In the genomic region with DNA sequence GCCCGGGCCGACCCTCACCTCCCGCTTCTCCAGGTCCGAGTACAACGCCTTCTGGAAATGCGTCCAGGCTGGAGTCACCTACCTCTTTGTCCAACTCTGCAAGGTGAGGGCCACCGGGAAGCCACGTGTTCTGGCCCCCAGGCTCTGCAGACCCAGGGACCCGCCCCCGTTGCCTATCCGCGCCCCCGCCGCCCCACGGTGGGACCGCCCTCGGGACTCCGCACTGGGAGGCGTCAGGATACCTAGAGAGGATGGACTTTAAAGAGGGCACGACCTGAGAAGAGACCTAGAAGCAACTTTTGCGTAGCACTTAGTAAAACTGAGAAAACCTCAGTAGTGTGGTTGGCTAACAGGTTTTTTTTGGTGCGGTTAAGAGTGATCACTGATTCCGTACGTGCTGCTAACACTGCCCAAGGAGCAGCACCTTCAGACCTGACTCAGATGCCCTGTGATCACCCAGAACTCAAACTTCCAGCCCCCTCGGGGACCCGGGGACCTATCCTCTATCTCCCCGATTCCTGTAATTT, we compare ENCODE assay signal across 1 cellular context.
TF ChIP-seq lines count a peak whose summit lies in the region.

No MANE protein-coding gene starts in this region.

TF ChIP-seq in K562, 482 proteins besides CTCF, POLR2A, EP300 and RAD21 (continued from another document):
- TF ChIP-seq CHD7 (IDR thresholded peaks at IDR 0.05; ENCODE audit: low read depth, low read length) (no peak), MYC (IDR thresholded peaks at IDR 0.05; ENCODE audit: low read depth, low read length) (no peak), MYC (CRISPR knock-in tag; IDR thresholded peaks at IDR 0.05; ENCODE audit: borderline replicate concordance, low read depth) (0 out of 2 replicates have a peak, but pooled peaks have one; percentile 20), EGR1 (conservative IDR thresholded peaks at IDR 0.05) (peak; percentile 76), HDAC1 (IDR thresholded peaks at IDR 0.05) (no peak; a peak in 1 of 4 replicates), TCFL5 (CRISPR knock-in tag; conservative IDR thresholded peaks at IDR 0.05) (no peak), AFF1 (IDR thresholded peaks at IDR 0.05; ENCODE audit: low read depth in 1 of 2, partially characterized antibody in 2 of 2) (no peak), ZNF12 (CRISPR knock-in tag; IDR thresholded peaks at IDR 0.05) (no peak)
- TF ChIP-seq, protein P1, sequence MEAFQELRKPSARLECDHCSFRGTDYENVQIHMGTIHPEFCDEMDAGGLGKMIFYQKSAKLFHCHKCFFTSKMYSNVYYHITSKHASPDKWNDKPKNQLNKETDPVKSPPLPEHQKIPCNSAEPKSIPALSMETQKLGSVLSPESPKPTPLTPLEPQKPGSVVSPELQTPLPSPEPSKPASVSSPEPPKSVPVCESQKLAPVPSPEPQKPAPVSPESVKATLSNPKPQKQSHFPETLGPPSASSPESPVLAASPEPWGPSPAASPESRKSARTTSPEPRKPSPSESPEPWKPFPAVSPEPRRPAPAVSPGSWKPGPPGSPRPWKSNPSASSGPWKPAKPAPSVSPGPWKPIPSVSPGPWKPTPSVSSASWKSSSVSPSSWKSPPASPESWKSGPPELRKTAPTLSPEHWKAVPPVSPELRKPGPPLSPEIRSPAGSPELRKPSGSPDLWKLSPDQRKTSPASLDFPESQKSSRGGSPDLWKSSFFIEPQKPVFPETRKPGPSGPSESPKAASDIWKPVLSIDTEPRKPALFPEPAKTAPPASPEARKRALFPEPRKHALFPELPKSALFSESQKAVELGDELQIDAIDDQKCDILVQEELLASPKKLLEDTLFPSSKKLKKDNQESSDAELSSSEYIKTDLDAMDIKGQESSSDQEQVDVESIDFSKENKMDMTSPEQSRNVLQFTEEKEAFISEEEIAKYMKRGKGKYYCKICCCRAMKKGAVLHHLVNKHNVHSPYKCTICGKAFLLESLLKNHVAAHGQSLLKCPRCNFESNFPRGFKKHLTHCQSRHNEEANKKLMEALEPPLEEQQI (IDR thresholded peaks at IDR 0.05): no peak
- TF ChIP-seq, protein P2, sequence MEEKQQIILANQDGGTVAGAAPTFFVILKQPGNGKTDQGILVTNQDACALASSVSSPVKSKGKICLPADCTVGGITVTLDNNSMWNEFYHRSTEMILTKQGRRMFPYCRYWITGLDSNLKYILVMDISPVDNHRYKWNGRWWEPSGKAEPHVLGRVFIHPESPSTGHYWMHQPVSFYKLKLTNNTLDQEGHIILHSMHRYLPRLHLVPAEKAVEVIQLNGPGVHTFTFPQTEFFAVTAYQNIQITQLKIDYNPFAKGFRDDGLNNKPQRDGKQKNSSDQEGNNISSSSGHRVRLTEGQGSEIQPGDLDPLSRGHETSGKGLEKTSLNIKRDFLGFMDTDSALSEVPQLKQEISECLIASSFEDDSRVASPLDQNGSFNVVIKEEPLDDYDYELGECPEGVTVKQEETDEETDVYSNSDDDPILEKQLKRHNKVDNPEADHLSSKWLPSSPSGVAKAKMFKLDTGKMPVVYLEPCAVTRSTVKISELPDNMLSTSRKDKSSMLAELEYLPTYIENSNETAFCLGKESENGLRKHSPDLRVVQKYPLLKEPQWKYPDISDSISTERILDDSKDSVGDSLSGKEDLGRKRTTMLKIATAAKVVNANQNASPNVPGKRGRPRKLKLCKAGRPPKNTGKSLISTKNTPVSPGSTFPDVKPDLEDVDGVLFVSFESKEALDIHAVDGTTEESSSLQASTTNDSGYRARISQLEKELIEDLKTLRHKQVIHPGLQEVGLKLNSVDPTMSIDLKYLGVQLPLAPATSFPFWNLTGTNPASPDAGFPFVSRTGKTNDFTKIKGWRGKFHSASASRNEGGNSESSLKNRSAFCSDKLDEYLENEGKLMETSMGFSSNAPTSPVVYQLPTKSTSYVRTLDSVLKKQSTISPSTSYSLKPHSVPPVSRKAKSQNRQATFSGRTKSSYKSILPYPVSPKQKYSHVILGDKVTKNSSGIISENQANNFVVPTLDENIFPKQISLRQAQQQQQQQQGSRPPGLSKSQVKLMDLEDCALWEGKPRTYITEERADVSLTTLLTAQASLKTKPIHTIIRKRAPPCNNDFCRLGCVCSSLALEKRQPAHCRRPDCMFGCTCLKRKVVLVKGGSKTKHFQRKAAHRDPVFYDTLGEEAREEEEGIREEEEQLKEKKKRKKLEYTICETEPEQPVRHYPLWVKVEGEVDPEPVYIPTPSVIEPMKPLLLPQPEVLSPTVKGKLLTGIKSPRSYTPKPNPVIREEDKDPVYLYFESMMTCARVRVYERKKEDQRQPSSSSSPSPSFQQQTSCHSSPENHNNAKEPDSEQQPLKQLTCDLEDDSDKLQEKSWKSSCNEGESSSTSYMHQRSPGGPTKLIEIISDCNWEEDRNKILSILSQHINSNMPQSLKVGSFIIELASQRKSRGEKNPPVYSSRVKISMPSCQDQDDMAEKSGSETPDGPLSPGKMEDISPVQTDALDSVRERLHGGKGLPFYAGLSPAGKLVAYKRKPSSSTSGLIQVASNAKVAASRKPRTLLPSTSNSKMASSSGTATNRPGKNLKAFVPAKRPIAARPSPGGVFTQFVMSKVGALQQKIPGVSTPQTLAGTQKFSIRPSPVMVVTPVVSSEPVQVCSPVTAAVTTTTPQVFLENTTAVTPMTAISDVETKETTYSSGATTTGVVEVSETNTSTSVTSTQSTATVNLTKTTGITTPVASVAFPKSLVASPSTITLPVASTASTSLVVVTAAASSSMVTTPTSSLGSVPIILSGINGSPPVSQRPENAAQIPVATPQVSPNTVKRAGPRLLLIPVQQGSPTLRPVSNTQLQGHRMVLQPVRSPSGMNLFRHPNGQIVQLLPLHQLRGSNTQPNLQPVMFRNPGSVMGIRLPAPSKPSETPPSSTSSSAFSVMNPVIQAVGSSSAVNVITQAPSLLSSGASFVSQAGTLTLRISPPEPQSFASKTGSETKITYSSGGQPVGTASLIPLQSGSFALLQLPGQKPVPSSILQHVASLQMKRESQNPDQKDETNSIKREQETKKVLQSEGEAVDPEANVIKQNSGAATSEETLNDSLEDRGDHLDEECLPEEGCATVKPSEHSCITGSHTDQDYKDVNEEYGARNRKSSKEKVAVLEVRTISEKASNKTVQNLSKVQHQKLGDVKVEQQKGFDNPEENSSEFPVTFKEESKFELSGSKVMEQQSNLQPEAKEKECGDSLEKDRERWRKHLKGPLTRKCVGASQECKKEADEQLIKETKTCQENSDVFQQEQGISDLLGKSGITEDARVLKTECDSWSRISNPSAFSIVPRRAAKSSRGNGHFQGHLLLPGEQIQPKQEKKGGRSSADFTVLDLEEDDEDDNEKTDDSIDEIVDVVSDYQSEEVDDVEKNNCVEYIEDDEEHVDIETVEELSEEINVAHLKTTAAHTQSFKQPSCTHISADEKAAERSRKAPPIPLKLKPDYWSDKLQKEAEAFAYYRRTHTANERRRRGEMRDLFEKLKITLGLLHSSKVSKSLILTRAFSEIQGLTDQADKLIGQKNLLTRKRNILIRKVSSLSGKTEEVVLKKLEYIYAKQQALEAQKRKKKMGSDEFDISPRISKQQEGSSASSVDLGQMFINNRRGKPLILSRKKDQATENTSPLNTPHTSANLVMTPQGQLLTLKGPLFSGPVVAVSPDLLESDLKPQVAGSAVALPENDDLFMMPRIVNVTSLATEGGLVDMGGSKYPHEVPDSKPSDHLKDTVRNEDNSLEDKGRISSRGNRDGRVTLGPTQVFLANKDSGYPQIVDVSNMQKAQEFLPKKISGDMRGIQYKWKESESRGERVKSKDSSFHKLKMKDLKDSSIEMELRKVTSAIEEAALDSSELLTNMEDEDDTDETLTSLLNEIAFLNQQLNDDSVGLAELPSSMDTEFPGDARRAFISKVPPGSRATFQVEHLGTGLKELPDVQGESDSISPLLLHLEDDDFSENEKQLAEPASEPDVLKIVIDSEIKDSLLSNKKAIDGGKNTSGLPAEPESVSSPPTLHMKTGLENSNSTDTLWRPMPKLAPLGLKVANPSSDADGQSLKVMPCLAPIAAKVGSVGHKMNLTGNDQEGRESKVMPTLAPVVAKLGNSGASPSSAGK (IDR thresholded peaks at IDR 0.05): no peak
- TF ChIP-seq, protein P3, sequence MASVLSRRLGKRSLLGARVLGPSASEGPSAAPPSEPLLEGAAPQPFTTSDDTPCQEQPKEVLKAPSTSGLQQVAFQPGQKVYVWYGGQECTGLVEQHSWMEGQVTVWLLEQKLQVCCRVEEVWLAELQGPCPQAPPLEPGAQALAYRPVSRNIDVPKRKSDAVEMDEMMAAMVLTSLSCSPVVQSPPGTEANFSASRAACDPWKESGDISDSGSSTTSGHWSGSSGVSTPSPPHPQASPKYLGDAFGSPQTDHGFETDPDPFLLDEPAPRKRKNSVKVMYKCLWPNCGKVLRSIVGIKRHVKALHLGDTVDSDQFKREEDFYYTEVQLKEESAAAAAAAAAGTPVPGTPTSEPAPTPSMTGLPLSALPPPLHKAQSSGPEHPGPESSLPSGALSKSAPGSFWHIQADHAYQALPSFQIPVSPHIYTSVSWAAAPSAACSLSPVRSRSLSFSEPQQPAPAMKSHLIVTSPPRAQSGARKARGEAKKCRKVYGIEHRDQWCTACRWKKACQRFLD (CRISPR knock-in tag; IDR thresholded peaks at IDR 0.05): no peak
